In genomic region chr2:168592181-168592831, GRCh38 we compare ENCODE assay signal across 1 cellular context.
TF ChIP-seq lines count a peak whose summit lies in the region.

No MANE protein-coding gene starts in this region.

TF ChIP-seq in HepG2, 621 proteins besides CTCF, POLR2A, EP300 and RAD21 (continued from another document):
- TF ChIP-seq ARHGAP35 (CRISPR knock-in tag; IDR thresholded peaks at IDR 0.05; ENCODE audit: borderline replicate concordance) (no peak), ZNF839 (CRISPR knock-in tag; IDR thresholded peaks at IDR 0.05; ENCODE audit: borderline replicate concordance) (no peak), CCAR2 (optimal IDR thresholded peaks at IDR 0.05; ENCODE audit: low read depth, low read length) (no peak), ZNF335 (CRISPR knock-in tag; IDR thresholded peaks at IDR 0.05) (no peak), PRDM10 (CRISPR knock-in tag; IDR thresholded peaks at IDR 0.05; ENCODE audit: low read depth) (no peak), HNRNPH1 (optimal IDR thresholded peaks at IDR 0.05; ENCODE audit: low read depth, low read length) (no peak), ELF1 (CRISPR knock-in tag; IDR thresholded peaks at IDR 0.05) (no peak)
